9 cellular contexts compared by ENCODE assay signal in genomic region chr3:138941259-138941885, GRCh38. TPM values are rescaled to one million over a fixed set of nuclear protein-coding genes. Genes with fewer than 3 reads are reported as not detected.
DNase-seq lines count a peak whose midpoint lies in the region; ATAC-seq, FAIRE-seq and TF ChIP-seq lines count a peak whose summit lies in the region.
"Had no signal": no experiment of that assay in that cellular context is flagged by ENCODE, and none has a peak within 500 bp of the region (broad histone marks: within the 10 kb centered on the region; RNA-seq: fewer than 3 reads in every experiment).

No MANE protein-coding gene starts in this region.

- H3K9ac ChIP-seq in HepG2 (ENCODE audit: insufficient read depth, low read depth, low read length): no peak overlapping the region
- H3K9ac ChIP-seq: BLaER1 treated with 17β-estradiol and CSF1 and Interleukin-3, amounts not matched to agents 10 nM and 100 nM had no signal

- no peak overlapping the region for H3K4me2 ChIP-seq in HepG2 (ENCODE audit: low read depth, low read length)
- H3K4me2 ChIP-seq: BLaER1 treated with 17β-estradiol and CSF1 and Interleukin-3, amounts not matched to agents 10 nM and 100 nM had no signal

- no peaks in the 10 kb centered on the region for H3K79me2 ChIP-seq in HepG2 (ENCODE audit: insufficient read depth, low read length)

- no peaks in the 10 kb centered on the region for H3K36me3 ChIP-seq in WERI-Rb-1
- no peaks in the 10 kb centered on the region for H3K36me3 ChIP-seq in HepG2 (replicated peaks in 1 of 2; ENCODE audit: control insufficient read depth in 1 of 2, insufficient read depth in 2 of 2, low read length in 2 of 2)
- H3K36me3 ChIP-seq in thyroid gland: no peaks in the 10 kb centered on the region
- H3K36me3 ChIP-seq: BLaER1 treated with 17β-estradiol and CSF1 and Interleukin-3, amounts not matched to agents 10 nM and 100 nM had no signal

- H3K4me1 ChIP-seq in HepG2 (ENCODE audit: insufficient read depth, low read length) (peaks cover 27% of the 10 kb centered on the region), thyroid gland (peaks cover 34 to 53% of the 10 kb centered on the region in 2 donors)

- H3K4me3 ChIP-seq in HL-60 (replicated peaks; ENCODE audit: insufficient read depth, low read length) (no peak overlapping the region), WERI-Rb-1 (ENCODE audit: low read depth, low read length) (no peak overlapping the region), HepG2 (replicated peaks in 1 of 3; ENCODE audit: insufficient read depth in 1 of 3, low read depth in 2 of 3, low read length in 3 of 3) (no peak overlapping the region), thyroid gland (replicated peaks in 1 of 3) (no peak overlapping the region)
- H3K4me3 ChIP-seq: BLaER1 treated with 17β-estradiol and CSF1 and Interleukin-3, amounts not matched to agents 10 nM and 100 nM had no signal

- TF ChIP-seq POLR2A in HepG2 (IDR thresholded peaks at IDR 0.05; ENCODE audit: insufficient read depth in 1 of 2, low read depth in 2 of 2, low read length in 2 of 2): no peak
- TF ChIP-seq POLR2A in thyroid gland (IDR thresholded peaks at IDR 0.05): no peak

- TF ChIP-seq CTCF in HL-60 (IDR thresholded peaks at IDR 0.05; ENCODE audit: insufficient read depth, low read length) (peak; percentile 31), WERI-Rb-1 (IDR thresholded peaks at IDR 0.05; ENCODE audit: low read depth, low read length) (peak; percentile 61), HepG2 (CRISPR knock-in tag; IDR thresholded peaks at IDR 0.05) (peak; percentile 79), thyroid gland (IDR thresholded peaks at IDR 0.05) (peak in 3 of 6 experiments; percentile 7 to 25 (median 12))

- TF ChIP-seq RAD21 in HepG2 (CRISPR knock-in tag; IDR thresholded peaks at IDR 0.05): peak; percentile 69

- DNase-seq in NCI-H524 (lab: John Stamatoyannopoulos, UW) (peak; percentile 28 to 63), NCI-H524 treated with DMSO at 0.1 percent for 48 hours (lab: John Stamatoyannopoulos, UW) (no peak), HL-60 (ENCODE audit: low read depth in 1 of 2, low spot score in 1 of 2) (no peak), WERI-Rb-1 (peak; percentile 60), HepG2 (ENCODE audit: low spot score) (peak; percentile 44), thyroid gland (no peak), NCI-H446 treated with DMSO at 0.1 percent for 48 hours (lab: John Stamatoyannopoulos, UW) (no peak)

- in situ Hi-C loops in HepG2 (cut with HindIII; ENCODE audit: extremely low pct_ligation_motif_present, low pct_unique_long_range_greater_than_20kb): no loop called here

- intact Hi-C loops in HepG2 (cut with micrococcal nuclease; ENCODE audit: unreplicated experiment) (loop anchor here (1.0 to 5.0 kb wide), 3 partner anchors 32 to 388 kb away; no protein-coding TSS in a partner anchor), thyroid gland (cut with DNase I) (no loop called here)

- H4K20me1 ChIP-seq in HepG2 (ENCODE audit: insufficient read depth, low read length): no peaks in the 10 kb centered on the region

- no TSS peak for BruUV-seq in HepG2 (replicated peaks; lab: Mats Ljungman, UMichigan)

- H3K27me3 ChIP-seq in HL-60 (ENCODE audit: insufficient read depth, poor library complexity, severe bottlenecking) (peaks cover 89% of the 10 kb centered on the region), WERI-Rb-1 (ENCODE audit: insufficient read depth, low read depth, severe bottlenecking) (no peaks in the 10 kb centered on the region), HepG2 (ENCODE audit: control insufficient read depth in 1 of 2, insufficient read depth in 2 of 2, low read length in 2 of 2) (peaks cover 21 to 90% of the 10 kb centered on the region in 2 experiments), thyroid gland (peaks cover 93% of the 10 kb centered on the region)

- H3K9me3 ChIP-seq in WERI-Rb-1 (ENCODE audit: severe bottlenecking) (peaks cover 6% of the 10 kb centered on the region), HepG2 (ENCODE audit: low read length) (no peaks in the 10 kb centered on the region), thyroid gland (no peaks in the 10 kb centered on the region)

- ATAC-seq in HepG2: peak; percentile 73
- no peak for ATAC-seq in GM19467 (IDR thresholded peaks at IDR 0.05; ENCODE audit: unreplicated experiment)

- POLR2A ChIA-PET in HepG2 (lab: Yijun Ruan, JAX): no interaction called here

- H2AFZ ChIP-seq in HepG2 (ENCODE audit: low read length): no peak overlapping the region

- no peak for FAIRE-seq in HepG2 (lab: Jason Lieb, UNC)

- CTCF ChIA-PET in HepG2 (lab: Yijun Ruan, JAX; ENCODE audit: low intra/inter-chr PET ratio, low total read pairs): interaction anchor here (1.1 to 2.2 kb wide), 4 partner anchors 20 to 388 kb away, joined by 3 to 16 read pairs (median 10); no protein-coding TSS in a partner anchor

- TF ChIP-seq EP300 in HepG2 (IDR thresholded peaks at IDR 0.05; ENCODE audit: low read depth in 2 of 2, low read length in 2 of 2) (no peak), HepG2 (CRISPR knock-in tag; IDR thresholded peaks at IDR 0.05; ENCODE audit: borderline replicate concordance) (no peak)

- no peak overlapping the region for H3K27ac ChIP-seq in HL-60 (replicated peaks)
- no peak overlapping the region for H3K27ac ChIP-seq in WERI-Rb-1
- no peak overlapping the region for H3K27ac ChIP-seq in HepG2 (ENCODE audit: extremely low read length, insufficient read depth, low read length)
- H3K27ac ChIP-seq in thyroid gland: no peak overlapping the region
- H3K27ac ChIP-seq: BLaER1 treated with 17β-estradiol and CSF1 and Interleukin-3, amounts not matched to agents 10 nM and 100 nM had no signal

- WGBS in HepG2 (ENCODE audit: low lambda C conversion rate): 37% methylated on average over 5 of the region's 7 CpGs
- WGBS in thyroid gland, 2 donors: 36 to 46% methylated on average over 6 to 7 of the region's 7 CpGs

TF ChIP-seq in HepG2, 621 proteins besides CTCF, POLR2A, EP300 and RAD21 (continues in another document):
- no peak for TF ChIP-seq AKAP8 (CRISPR knock-in tag; IDR thresholded peaks at IDR 0.05)
- TF ChIP-seq ZNF232 (CRISPR knock-in tag; IDR thresholded peaks at IDR 0.05; ENCODE audit: borderline replicate concordance): no peak
- no peak for TF ChIP-seq SOX13 (IDR thresholded peaks at IDR 0.05)
- no peak for TF ChIP-seq SOX13 (CRISPR knock-in tag; conservative IDR thresholded peaks at IDR 0.05 in 1 of 2, IDR thresholded peaks at IDR 0.05 in 1 of 2)

RNA-seq across cellular contexts. Expression of gene FOXL2, which starts 5.6 kb away (rescaled TPM):
- not detected in 2 replicates for total RNA-seq in HepG2 (2016; rRNA removed; fragmentation: Illumina TruSeq; extraction: Trizol)
- total RNA-seq in HepG2 (2016; cell fraction: cytosol; rRNA removed; fragmentation: Illumina TruSeq; extraction: Trizol; ENCODE audit: low read depth): not detected in 2 replicates
- not detected in 2 replicates for total RNA-seq in HepG2 (2016; cell fraction: insoluble cytoplasmic fraction; rRNA removed; fragmentation: Illumina TruSeq; extraction: Trizol)
- not detected in 2 replicates for total RNA-seq in HepG2 (2016; cell fraction: membrane; rRNA removed; fragmentation: Illumina TruSeq; extraction: Trizol)
- not detected in 2 replicates for total RNA-seq in HepG2 (2016; cell fraction: nucleus; rRNA removed; fragmentation: Illumina TruSeq; extraction: Trizol)
- not detected in 2 replicates for polyA plus RNA-seq in HepG2 (2011; rRNA removed)
- not detected in 2 replicates for polyA plus RNA-seq in HepG2 (2011; cell fraction: cytosol; rRNA removed)
- polyA plus RNA-seq in HepG2 (2011; cell fraction: nucleus; rRNA removed): not detected in 2 replicates
- polyA plus RNA-seq in HepG2 (2012): not detected in 2 replicates
- not detected in 2 replicates for polyA plus RNA-seq in HepG2 (2016; cell fraction: cytosol; fragmentation: Illumina TruSeq; extraction: Trizol; ENCODE audit: low read depth)
- polyA plus RNA-seq in HepG2 (2016; cell fraction: insoluble cytoplasmic fraction; fragmentation: Illumina TruSeq; extraction: Trizol; ENCODE audit: low read depth): not detected in 2 replicates
- not detected in 2 replicates for polyA plus RNA-seq in HepG2 (2016; cell fraction: membrane; fragmentation: Illumina TruSeq; extraction: Trizol; ENCODE audit: low read depth)
- polyA plus RNA-seq in HepG2 (2016; cell fraction: nucleus; fragmentation: Illumina TruSeq; extraction: Trizol; ENCODE audit: insufficient read depth, low read depth): not detected in 2 replicates
- polyA minus RNA-seq in HepG2 (2011; rRNA and poly(A)+ RNA removed; ENCODE audit: low replicate concordance): 0.04 and 3.0 TPM in 2 replicates
- 0.18 TPM in 1 of 2 replicates, not detected in the other for polyA minus RNA-seq in HepG2 (2011; cell fraction: cytosol; rRNA and poly(A)+ RNA removed)
- not detected in 2 replicates for polyA minus RNA-seq in HepG2 (2011; cell fraction: nucleus; rRNA and poly(A)+ RNA removed)
- total RNA-seq in thyroid gland: not detected

RNA-seq across cellular contexts. Expression of gene FOXL2NB, which starts 5.6 kb away (rescaled TPM):
- not detected in 2 replicates for total RNA-seq in HepG2 (2016; rRNA removed; fragmentation: Illumina TruSeq; extraction: Trizol)
- total RNA-seq in HepG2 (2016; cell fraction: cytosol; rRNA removed; fragmentation: Illumina TruSeq; extraction: Trizol; ENCODE audit: low read depth): not detected in 2 replicates
- total RNA-seq in HepG2 (2016; cell fraction: insoluble cytoplasmic fraction; rRNA removed; fragmentation: Illumina TruSeq; extraction: Trizol): not detected in 2 replicates
- total RNA-seq in HepG2 (2016; cell fraction: membrane; rRNA removed; fragmentation: Illumina TruSeq; extraction: Trizol): not detected in 2 replicates
- not detected in 2 replicates for total RNA-seq in HepG2 (2016; cell fraction: nucleus; rRNA removed; fragmentation: Illumina TruSeq; extraction: Trizol)
- polyA plus RNA-seq in HepG2 (2011; rRNA removed): 0.03 TPM in 1 of 2 replicates, not detected in the other
- polyA plus RNA-seq in HepG2 (2011; cell fraction: cytosol; rRNA removed): not detected in 2 replicates
- polyA plus RNA-seq in HepG2 (2011; cell fraction: nucleus; rRNA removed): 0.03 and 0.10 TPM in 2 replicates
- polyA plus RNA-seq in HepG2 (2012): not detected in 2 replicates
- polyA plus RNA-seq in HepG2 (2016; cell fraction: cytosol; fragmentation: Illumina TruSeq; extraction: Trizol; ENCODE audit: low read depth): not detected in 2 replicates
- polyA plus RNA-seq in HepG2 (2016; cell fraction: insoluble cytoplasmic fraction; fragmentation: Illumina TruSeq; extraction: Trizol; ENCODE audit: low read depth): not detected in 2 replicates
- not detected in 2 replicates for polyA plus RNA-seq in HepG2 (2016; cell fraction: membrane; fragmentation: Illumina TruSeq; extraction: Trizol; ENCODE audit: low read depth)
- not detected in 2 replicates for polyA plus RNA-seq in HepG2 (2016; cell fraction: nucleus; fragmentation: Illumina TruSeq; extraction: Trizol; ENCODE audit: insufficient read depth, low read depth)
- 9.2 TPM in 1 of 2 replicates, not detected in the other for polyA minus RNA-seq in HepG2 (2011; rRNA and poly(A)+ RNA removed; ENCODE audit: low replicate concordance)
- polyA minus RNA-seq in HepG2 (2011; cell fraction: cytosol; rRNA and poly(A)+ RNA removed): not detected in 2 replicates
- not detected in 2 replicates for polyA minus RNA-seq in HepG2 (2011; cell fraction: nucleus; rRNA and poly(A)+ RNA removed)
- total RNA-seq in thyroid gland: not detected

Comparison
In these comparisons a context has a peak if more than half of its experiments do, and no peak if none do; other contexts are left out.
1. DNase-seq: peak in NCI-H524 (2 of 2), WERI-Rb-1 (single experiment) and HepG2 (single experiment); none in NCI-H524 treated with DMSO at 0.1 percent for 48 hours (single experiment), HL-60 (0 of 2), thyroid gland (0 of 2) and NCI-H446 treated with DMSO at 0.1 percent for 48 hours (single experiment).